Comparison of ENCODE assay signal across 13 cellular contexts in the genomic region with DNA sequence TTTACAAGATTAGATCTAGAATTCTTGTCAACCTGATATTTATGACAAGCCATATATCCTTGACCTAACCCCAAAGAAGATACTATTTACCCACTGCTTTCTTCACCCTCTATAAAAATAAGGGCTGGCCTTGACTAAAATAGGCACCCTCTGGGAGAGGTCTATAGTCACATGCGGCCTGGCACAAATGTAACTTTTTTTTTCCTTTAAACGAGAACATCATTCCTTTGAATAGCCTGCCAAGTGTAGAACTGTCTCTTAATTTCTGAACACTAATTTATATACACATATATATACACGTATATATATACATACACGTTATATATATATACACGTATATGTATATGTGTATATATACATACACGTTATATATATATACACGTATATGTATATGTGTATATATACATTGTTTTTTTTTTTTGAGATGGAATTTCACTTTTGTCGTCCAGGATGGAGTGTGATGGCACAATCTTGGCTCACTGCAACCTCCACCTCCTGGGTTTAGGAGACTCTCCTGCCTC. TPM values are rescaled to one million over a fixed set of nuclear protein-coding genes. Genes with fewer than 3 reads are reported as not detected.
DNase-seq lines count a peak whose midpoint lies in the region; ATAC-seq and TF ChIP-seq lines count a peak whose summit lies in the region.
"Had no signal": no experiment of that assay in that cellular context is flagged by ENCODE, and none has a peak within 500 bp of the region (broad histone marks: within the 10 kb centered on the region; RNA-seq: fewer than 3 reads in every experiment).

No MANE protein-coding gene starts in this region.

- peaks cover 27% of the 10 kb centered on the region for H4K20me1 ChIP-seq in osteoblast (ENCODE audit: insufficient read depth, low read length)

- H3K4me3 ChIP-seq in osteoblast (ENCODE audit: insufficient read depth, low read length) (no peak overlapping the region), endodermal cell (ENCODE audit: low read length) (no peak overlapping the region)
- H3K4me3 ChIP-seq: BLaER1 treated with 17β-estradiol and CSF1 and Interleukin-3, amounts not matched to agents 10 nM and 100 nM; skin epidermis had no signal

- peaks cover 75% of the 10 kb centered on the region for H3K79me2 ChIP-seq in osteoblast (ENCODE audit: insufficient read depth, low read length)

- ATAC-seq in CD4-positive, alpha-beta T cell (ENCODE audit: poor library complexity), result no peak
- no peak for ATAC-seq in foreskin keratinocyte
- ATAC-seq in esophagus mucosa, result no peak
- ATAC-seq in HG03565 (IDR thresholded peaks at IDR 0.05; ENCODE audit: unreplicated experiment), result no peak

- intact Hi-C loops in CD4-positive, alpha-beta T cell (cut with DNase I, micrococcal nuclease), result no loop called here

- TF ChIP-seq CTCF in CD4-positive, alpha-beta T cell (IDR thresholded peaks at IDR 0.05), result no peak
- TF ChIP-seq CTCF in RWPE1 (conservative IDR thresholded peaks at IDR 0.05; ENCODE audit: low read depth) (no peak), foreskin keratinocyte (conservative IDR thresholded peaks at IDR 0.05) (no peak), osteoblast (IDR thresholded peaks at IDR 0.05; ENCODE audit: extremely low read depth, low read depth, low read length) (no peak), endodermal cell (conservative IDR thresholded peaks at IDR 0.05) (no peak)

- H3K27ac Mint-ChIP-seq in CD4-positive, alpha-beta T cell, result peak overlapping the region; percentile 97
- H3K27ac Mint-ChIP-seq in endodermal cell, result no peak overlapping the region

- H3K36me3 Mint-ChIP-seq in CD4-positive, alpha-beta T cell (ENCODE audit: low read depth), result peaks cover 25% of the 10 kb centered on the region
- peaks cover 7% of the 10 kb centered on the region for H3K36me3 Mint-ChIP-seq in endodermal cell (ENCODE audit: low read depth)

- CTCF ChIA-PET in CD4-positive, alpha-beta T cell (lab: Charles Lee), result interaction anchor here (1.3 kb wide), 1 partner anchor 13 kb away, joined by 3 read pairs; no protein-coding TSS in a partner anchor
- CTCF ChIA-PET in RWPE1 (lab: Yijun Ruan, JAX), result interaction anchor here (0.6 kb wide), 1 partner anchor 264 kb away, joined by 5 read pairs; no protein-coding TSS in a partner anchor

- WGBS in endodermal cell (ENCODE audit: insufficient coverage in 1 of 2, insufficient read length in 1 of 2), 2 experiments, result 79 to 97% methylated on average over 2 to 3 of the region's 8 CpGs

- POLR2A ChIA-PET in CD4-positive, alpha-beta T cell (lab: Charles Lee), result interaction anchor here (1.9 kb wide), 1 partner anchor 11 kb away, joined by 8 read pairs; no protein-coding TSS in a partner anchor
- POLR2A ChIA-PET in RWPE1 (lab: Yijun Ruan, JAX; ENCODE audit: low non-redundant PET), result no interaction called here

- no peak overlapping the region for H3K4me2 ChIP-seq in osteoblast (ENCODE audit: insufficient read depth, low read length)

- no peak overlapping the region for H3K27ac ChIP-seq in CD4-positive, alpha-beta T cell (ENCODE audit: low read depth, low read length)
- H3K27ac ChIP-seq in RWPE1 (peak overlapping the region; percentile 87), foreskin keratinocyte (peak overlapping the region; percentile 83), osteoblast (ENCODE audit: low read depth, low read length) (no peak overlapping the region), endodermal cell (ENCODE audit: low read depth, low read length) (no peak overlapping the region)

- H3K9ac ChIP-seq in endodermal cell (ENCODE audit: extremely low read depth, low read length, poor library complexity, severe bottlenecking), result no peak overlapping the region

- no peaks in the 10 kb centered on the region for H3K27me3 Mint-ChIP-seq in CD4-positive, alpha-beta T cell
- no peaks in the 10 kb centered on the region for H3K27me3 Mint-ChIP-seq in endodermal cell (ENCODE audit: insufficient read depth)

- DNase-seq in CD4-positive, alpha-beta T cell, result no peak
- no peak for DNase-seq in RWPE1 (ENCODE audit: low spot score)
- DNase-seq in foreskin keratinocyte, result no peak
- peak; percentile 53 for DNase-seq in osteoblast (ENCODE audit: insufficient read length, low spot score, missing footprints)
- DNase-seq in 8988T, result no peak
- DNase-seq in endodermal cell, result no peak
- DNase-seq: aorta, midbrain, NCI-H187 had no signal

- H3K4me1 ChIP-seq in foreskin keratinocyte, result peaks cover 43% of the 10 kb centered on the region
- peaks cover 16% of the 10 kb centered on the region for H3K4me1 ChIP-seq in osteoblast (ENCODE audit: insufficient read depth, low read length)
- peaks cover 10% of the 10 kb centered on the region for H3K4me1 ChIP-seq in endodermal cell (ENCODE audit: control insufficient read depth, insufficient read depth, low read length)

- no peaks in the 10 kb centered on the region for H3K27me3 ChIP-seq in CD4-positive, alpha-beta T cell (ENCODE audit: control insufficient read depth, insufficient read depth, low read length)
- H3K27me3 ChIP-seq in foreskin keratinocyte (no peaks in the 10 kb centered on the region), osteoblast (ENCODE audit: insufficient read depth, low read length) (no peaks in the 10 kb centered on the region), endodermal cell (ENCODE audit: control insufficient read depth, insufficient read depth, low read length, poor library complexity, severe bottlenecking) (no peaks in the 10 kb centered on the region)
- H3K27me3 ChIP-seq: BLaER1 treated with 17β-estradiol and CSF1 and Interleukin-3, amounts not matched to agents 10 nM and 100 nM had no signal

- peaks cover 3% of the 10 kb centered on the region for H3K9me3 ChIP-seq in CD4-positive, alpha-beta T cell (ENCODE audit: control insufficient read depth, low read length)
- H3K9me3 ChIP-seq in osteoblast (ENCODE audit: low read depth, low read length) (no peaks in the 10 kb centered on the region), endodermal cell (ENCODE audit: control insufficient read depth, low read length) (peaks cover 8% of the 10 kb centered on the region)

- no peaks in the 10 kb centered on the region for H3K9me3 Mint-ChIP-seq in CD4-positive, alpha-beta T cell
- H3K9me3 Mint-ChIP-seq in endodermal cell, result peaks cover 15% of the 10 kb centered on the region

- H2AFZ ChIP-seq in osteoblast (ENCODE audit: low read length), result no peak overlapping the region

- H3K36me3 ChIP-seq in osteoblast (ENCODE audit: insufficient read depth, low read length) (no peaks in the 10 kb centered on the region), endodermal cell (ENCODE audit: control insufficient read depth, insufficient read depth, low read length) (no peaks in the 10 kb centered on the region)

- peaks cover 70% of the 10 kb centered on the region for H3K4me1 Mint-ChIP-seq in CD4-positive, alpha-beta T cell (ENCODE audit: low read depth)
- H3K4me1 Mint-ChIP-seq in endodermal cell, result peaks cover 20% of the 10 kb centered on the region

- no peak overlapping the region for H3K4me3 Mint-ChIP-seq in CD4-positive, alpha-beta T cell
- H3K4me3 Mint-ChIP-seq in endodermal cell, result no peak overlapping the region

RNA-seq across cellular contexts. Expression of a gene that starts 18.6 kb away (rescaled TPM):
- total RNA-seq in CD4-positive, alpha-beta T cell, result 10 to 100 TPM; 53.8 to 54.8 TPM
- total RNA-seq in foreskin keratinocyte (26.6 and 27.2 TPM in 2 replicates), osteoblast (7.6 and 8.5 TPM in 2 replicates), esophagus mucosa (14.4 TPM), endodermal cell (10 to 100 TPM; 15.2 TPM)
- 9.6 and 12.0 TPM in 2 replicates for polyA plus RNA-seq in foreskin keratinocyte
- 11.9 TPM for polyA plus RNA-seq in endodermal cell (2013, experiment 1 of 2)
- 11.4 TPM for polyA plus RNA-seq in endodermal cell (2013, experiment 2 of 2)

RNA-seq across cellular contexts. Expression of a gene that starts 49.4 kb away (rescaled TPM):
- 1 to 10 TPM; 5.0 to 5.5 TPM for total RNA-seq in CD4-positive, alpha-beta T cell
- 21.4 and 22.7 TPM in 2 replicates for total RNA-seq in foreskin keratinocyte
- polyA plus RNA-seq in foreskin keratinocyte, result 18.2 and 21.6 TPM in 2 replicates
- total RNA-seq in osteoblast, result 45.2 and 61.9 TPM in 2 replicates
- 13.0 TPM for total RNA-seq in esophagus mucosa
- 10 to 100 TPM; 29.5 to 44.9 TPM for total RNA-seq in endodermal cell
- polyA plus RNA-seq in endodermal cell (2013, experiment 1 of 2), result 41.6 TPM
- polyA plus RNA-seq in endodermal cell (2013, experiment 2 of 2), result 30.6 TPM

Comparison
In these comparisons a context has a peak if more than half of its experiments do, and no peak if none do; other contexts are left out.
1. H3K27ac ChIP-seq: peak in RWPE1 (single experiment) and foreskin keratinocyte (single experiment); none in CD4-positive, alpha-beta T cell (single experiment), osteoblast (single experiment) and endodermal cell (single experiment).